ENCODE assay signal across 9 cellular contexts in genomic region chr1:226827458-226827857, GRCh38. TPM values are rescaled to one million over a fixed set of nuclear protein-coding genes. Genes with fewer than 3 reads are reported as not detected.
DNase-seq lines count a peak whose midpoint lies in the region; ATAC-seq and TF ChIP-seq lines count a peak whose summit lies in the region.
"Had no signal": no experiment of that assay in that cellular context is flagged by ENCODE, and none has a peak within 500 bp of the region (broad histone marks: within the 10 kb centered on the region; RNA-seq: fewer than 3 reads in every experiment).

No MANE protein-coding gene starts in this region.

- H3K4me3 Mint-ChIP-seq in activated naive CD8-positive, alpha-beta T cell treated with anti-CD3 and anti-CD28 coated beads, Interleukin-2, amount 50 U/mL, for 24 hours: peak overlapping the region; percentile 55
- H3K4me3 Mint-ChIP-seq: neural crest cell had no signal

- H3K4me1 ChIP-seq in lower lobe of right lung: peaks cover 14% of the 10 kb centered on the region
- peaks cover 0 to 13% (median 9%) of the 10 kb centered on the region in 4 donors for H3K4me1 ChIP-seq in tibial artery

- H3K9me3 Mint-ChIP-seq in activated naive CD8-positive, alpha-beta T cell treated with anti-CD3 and anti-CD28 coated beads, Interleukin-2, amount 50 U/mL, for 24 hours: no peaks in the 10 kb centered on the region
- H3K9me3 Mint-ChIP-seq: neural crest cell had no signal

- peak; percentile 4 for DNase-seq in activated naive CD4-positive, alpha-beta T cell treated with Interleukin-2 at 50 U/mL for 16 hours
- no peak for DNase-seq in activated naive CD4-positive, alpha-beta T cell (lab: John Stamatoyannopoulos, UW)
- peak; percentile 20 for DNase-seq in activated naive CD8-positive, alpha-beta T cell treated with anti-CD3 and anti-CD28 coated beads, Interleukin-2, amount 50 U/mL, for 24 hours
- DNase-seq in lower lobe of right lung (peak; percentile 76), tibial artery (peak; percentile 74 to 80), NCI-H1092 treated with DMSO at 0.1 percent for 48 hours (lab: John Stamatoyannopoulos, UW) (no peak), dedifferentiated amniotic fluid mesenchymal stem cell (ENCODE audit: extremely low spot score) (no peak), NAMALWA (ENCODE audit: low spot score) (no peak)

- no peak for ATAC-seq in activated naive CD8-positive, alpha-beta T cell treated with anti-CD3 and anti-CD28 coated beads, Interleukin-2, amount 50 U/mL, for 24 hours
- peak; percentile 67 to 77 for ATAC-seq in lower lobe of right lung

- H3K27me3 ChIP-seq in lower lobe of right lung (ENCODE audit: low read depth): no peaks in the 10 kb centered on the region
- no peaks in the 10 kb centered on the region for H3K27me3 ChIP-seq in tibial artery

- H3K4me3 ChIP-seq in lower lobe of right lung: peak overlapping the region; percentile 28
- peak overlapping the region; percentile 20 to 35 for H3K4me3 ChIP-seq in tibial artery

- H3K27me3 Mint-ChIP-seq in activated naive CD8-positive, alpha-beta T cell treated with anti-CD3 and anti-CD28 coated beads, Interleukin-2, amount 50 U/mL, for 24 hours: no peaks in the 10 kb centered on the region

- H3K36me3 Mint-ChIP-seq in activated naive CD8-positive, alpha-beta T cell treated with anti-CD3 and anti-CD28 coated beads, Interleukin-2, amount 50 U/mL, for 24 hours (ENCODE audit: low read depth): no peaks in the 10 kb centered on the region

- H3K27ac Mint-ChIP-seq in activated naive CD8-positive, alpha-beta T cell treated with anti-CD3 and anti-CD28 coated beads, Interleukin-2, amount 50 U/mL, for 24 hours: peak overlapping the region; percentile 95

- intact Hi-C loops in lower lobe of right lung (cut with DNase I): loop anchor here (5.0 to 10.0 kb wide), 2 partner anchors 123 to 195 kb away; no protein-coding TSS in a partner anchor
- intact Hi-C loops in tibial artery (cut with DNase I; ENCODE audit: low total_unique reads): loop anchor here (2.0 to 10.0 kb wide), 2 partner anchors 93 to 281 kb away; partner anchors contain the start of gene ITPKB

- no peak for TF ChIP-seq CTCF in lower lobe of right lung (IDR thresholded peaks at IDR 0.05)
- no peak for TF ChIP-seq CTCF in tibial artery (IDR thresholded peaks at IDR 0.05)

- peaks cover 29% of the 10 kb centered on the region for H3K4me1 Mint-ChIP-seq in activated naive CD8-positive, alpha-beta T cell treated with anti-CD3 and anti-CD28 coated beads, Interleukin-2, amount 50 U/mL, for 24 hours

- no peaks in the 10 kb centered on the region for H3K9me3 ChIP-seq in lower lobe of right lung
- no peaks in the 10 kb centered on the region for H3K9me3 ChIP-seq in tibial artery

- peak overlapping the region; percentile 76 for H3K27ac ChIP-seq in lower lobe of right lung
- H3K27ac ChIP-seq in tibial artery: peak overlapping the region; percentile 75 to 76

- H3K36me3 ChIP-seq in lower lobe of right lung (no peaks in the 10 kb centered on the region), tibial artery (no peaks in the 10 kb centered on the region)

RNA-seq across cellular contexts. Expression of gene PSEN2, which starts 43.0 kb away (rescaled TPM):
- 26.6 TPM for total RNA-seq in lower lobe of right lung

Comparison
In these comparisons a context has a peak if more than half of its experiments do, and no peak if none do; other contexts are left out.
1. DNase-seq: peak in activated naive CD4-positive, alpha-beta T cell treated with Interleukin-2 at 50 U/mL for 16 hours (single experiment), activated naive CD8-positive, alpha-beta T cell treated with anti-CD3 and anti-CD28 coated beads, Interleukin-2, amount 50 U/mL, for 24 hours (single experiment), lower lobe of right lung (single experiment) and tibial artery (2 of 2); none in activated naive CD4-positive, alpha-beta T cell (0 of 4), NCI-H1092 treated with DMSO at 0.1 percent for 48 hours (single experiment), dedifferentiated amniotic fluid mesenchymal stem cell (single experiment) and NAMALWA (single experiment).